ENCODE assay signal across 9 cellular contexts in the genomic region with DNA sequence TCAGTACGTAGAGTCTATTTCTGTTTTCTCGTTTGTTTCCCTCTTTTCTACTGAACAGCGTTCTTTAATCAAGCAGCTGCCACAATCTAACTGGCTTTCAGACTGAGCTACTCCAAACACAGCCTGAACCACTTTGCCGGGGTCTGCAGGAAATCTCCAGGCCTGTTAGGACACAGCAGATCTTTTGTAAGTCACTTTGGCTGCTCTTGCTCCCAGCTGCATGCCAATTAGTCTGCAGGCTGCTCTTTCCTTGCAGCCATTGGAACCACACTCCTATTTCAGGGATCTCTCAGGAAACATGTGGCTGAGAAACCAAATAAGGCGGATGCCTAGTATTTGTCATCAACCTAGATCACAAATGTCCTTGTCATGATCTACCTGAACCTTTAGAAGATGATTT.
DNase-seq lines count a peak whose midpoint lies in the region; ATAC-seq and TF ChIP-seq lines count a peak whose summit lies in the region.
"Had no signal": no experiment of that assay in that cellular context is flagged by ENCODE, and none has a peak within 500 bp of the region (broad histone marks: within the 10 kb centered on the region; RNA-seq: fewer than 3 reads in every experiment).

No MANE protein-coding gene starts in this region.

- H3K4me3 ChIP-seq in HUES64 (ENCODE audit: low read length) (no peak overlapping the region), gastroesophageal sphincter (no peak overlapping the region), osteoblast (ENCODE audit: insufficient read depth, low read length) (no peak overlapping the region), thyroid gland (replicated peaks in 1 of 3) (no peak overlapping the region)

- TF ChIP-seq POLR2A in gastroesophageal sphincter (IDR thresholded peaks at IDR 0.05): no peak
- no peak for TF ChIP-seq POLR2A in thyroid gland (IDR thresholded peaks at IDR 0.05)

- no peak overlapping the region for H3K4me2 ChIP-seq in osteoblast (ENCODE audit: insufficient read depth, low read length)

- 53% methylated on average over 5 of the region's 5 CpGs for WGBS in HUES64
- WGBS in gastroesophageal sphincter (ENCODE audit: low coverage in 1 of 2), 2 donors: 46 to 53% methylated on average over 5 of the region's 5 CpGs
- WGBS in thyroid gland, 2 donors: 39 to 61% methylated on average over 5 of the region's 5 CpGs

- peak overlapping the region; percentile 44 for H2AFZ ChIP-seq in osteoblast (ENCODE audit: low read length)

- H4K20me1 ChIP-seq in osteoblast (ENCODE audit: insufficient read depth, low read length): no peaks in the 10 kb centered on the region

- no peak for TF ChIP-seq CTCF in gastroesophageal sphincter (IDR thresholded peaks at IDR 0.05)
- no peak for TF ChIP-seq CTCF in osteoblast (IDR thresholded peaks at IDR 0.05; ENCODE audit: extremely low read depth, low read depth, low read length)
- TF ChIP-seq CTCF in thyroid gland (IDR thresholded peaks at IDR 0.05): no peak

- TF ChIP-seq EP300 in gastroesophageal sphincter (IDR thresholded peaks at IDR 0.05): no peak

- H3K27ac ChIP-seq in HUES64 (ENCODE audit: low read depth, low read length): peak overlapping the region; percentile 25
- H3K27ac ChIP-seq in gastroesophageal sphincter: peak overlapping the region in 3 of 4 donors; percentile 34 to 47 (median 42)
- H3K27ac ChIP-seq in osteoblast (ENCODE audit: low read depth, low read length): no peak overlapping the region
- H3K27ac ChIP-seq in thyroid gland: no peak overlapping the region
- H3K27ac ChIP-seq: RWPE1 had no signal

- H3K36me3 ChIP-seq in HUES64 (ENCODE audit: insufficient read depth, low read length) (no peaks in the 10 kb centered on the region), gastroesophageal sphincter (no peaks in the 10 kb centered on the region), osteoblast (ENCODE audit: insufficient read depth, low read length) (no peaks in the 10 kb centered on the region), thyroid gland (no peaks in the 10 kb centered on the region)

- H3K4me1 ChIP-seq in HUES64 (ENCODE audit: insufficient read depth, low read length) (peaks cover 24% of the 10 kb centered on the region), gastroesophageal sphincter (peaks cover 11 to 78% (median 25%) of the 10 kb centered on the region in 3 donors), osteoblast (ENCODE audit: insufficient read depth, low read length) (peaks cover 6% of the 10 kb centered on the region), thyroid gland (no peaks in the 10 kb centered on the region)

- intact Hi-C loops in thyroid gland (cut with DNase I): no loop called here

- no peaks in the 10 kb centered on the region for H3K79me2 ChIP-seq in osteoblast (ENCODE audit: insufficient read depth, low read length)

- no peaks in the 10 kb centered on the region for H3K9me3 ChIP-seq in HUES64 (ENCODE audit: insufficient read depth, low read depth, low read length)
- no peaks in the 10 kb centered on the region for H3K9me3 ChIP-seq in gastroesophageal sphincter
- H3K9me3 ChIP-seq in osteoblast (ENCODE audit: low read depth, low read length): no peaks in the 10 kb centered on the region
- no peaks in the 10 kb centered on the region for H3K9me3 ChIP-seq in thyroid gland

- DNase-seq in RPMI7951 (ENCODE audit: low read depth) (peak; percentile 11), osteoblast (ENCODE audit: insufficient read length, low spot score, missing footprints) (no peak), thyroid gland (no peak), GM19240 (ENCODE audit: insufficient read length, low spot score) (no peak)

- no peak overlapping the region; the same call in 1 of the 2 replicates for H3K9ac ChIP-seq in HUES64 (ENCODE audit: low read depth, low read length)

- ATAC-seq in gastroesophageal sphincter: peak; percentile 62
- ATAC-seq in HG03565 (IDR thresholded peaks at IDR 0.05; ENCODE audit: unreplicated experiment): no peak
- no peak for ATAC-seq in HG02763 (IDR thresholded peaks at IDR 0.05; ENCODE audit: unreplicated experiment)

- H3K27me3 ChIP-seq in HUES64 (ENCODE audit: insufficient read depth, low read length) (no peaks in the 10 kb centered on the region), gastroesophageal sphincter (no peaks in the 10 kb centered on the region), osteoblast (ENCODE audit: insufficient read depth, low read length) (no peaks in the 10 kb centered on the region), thyroid gland (no peaks in the 10 kb centered on the region)

Comparison
In these comparisons a context has a peak if more than half of its experiments do, and no peak if none do; other contexts are left out.
1. H3K27ac ChIP-seq: peak in HUES64 (single experiment) and gastroesophageal sphincter (3 of 4); none in osteoblast (single experiment) and thyroid gland (0 of 3).